8 cellular contexts compared by ENCODE assay signal in genomic region chr20:44736170-44737021, GRCh38. TPM values are rescaled to one million over a fixed set of nuclear protein-coding genes. Genes with fewer than 3 reads are reported as not detected.
A peak's percentile ranks its signal among the peaks of the same experiment; 100 is the strongest.
DNase-seq lines count a peak whose midpoint lies in the region; ATAC-seq lines count a peak whose summit lies in the region.

No MANE protein-coding gene starts in this region.

- peaks cover 18% of the 10 kb centered on the region for H3K9me3 Mint-ChIP-seq in activated naive CD4-positive, alpha-beta T cell treated with anti-CD3 and anti-CD28 coated beads, Interleukin-2, amount 10 ng/mL, durations not matched to agents 7 days and 5 days

- in situ Hi-C loops in ACHN (cut with HindIII; ENCODE audit: low pct_ligation_motif_present, low pct_unique_long_range_greater_than_20kb, low sequenced_read_pairs): no loop called here

- no peak for ATAC-seq in GM19035 (IDR thresholded peaks at IDR 0.05; ENCODE audit: unreplicated experiment)

- intact Hi-C loops in head of caudate nucleus (cut with DNase I) (loop anchor here (10.0 kb wide), 1 partner anchor 122 kb away; no protein-coding TSS in a partner anchor), posterior cingulate gyrus (cut with DNase I) (no loop called here)

- peaks cover 11% of the 10 kb centered on the region for H3K27me3 Mint-ChIP-seq in activated naive CD4-positive, alpha-beta T cell treated with anti-CD3 and anti-CD28 coated beads, Interleukin-2, amount 10 ng/mL, durations not matched to agents 7 days and 5 days

- DNase-seq in ACHN (peak; percentile 92), GM03348 (ENCODE audit: low spot score) (peak; percentile 78), NCI-H460 (ENCODE audit: extremely low read depth, low read depth) (peak; percentile 69), head of caudate nucleus (peak; percentile 40 to 95 (median 80)), posterior cingulate gyrus (peak in 9 of 10 donors; percentile 35 to 93 (median 65)), NCI-H1694 (lab: John Stamatoyannopoulos, UW) (no peak)
- DNase-seq in activated naive CD4-positive, alpha-beta T cell treated with anti-CD3 and anti-CD28 coated beads, Interleukin-2, amount 10 ng/mL, durations not matched to agents 7 days and 5 days: peak; percentile 55

- peak overlapping the region; percentile 21 for H3K4me3 Mint-ChIP-seq in activated naive CD4-positive, alpha-beta T cell treated with anti-CD3 and anti-CD28 coated beads, Interleukin-2, amount 10 ng/mL, durations not matched to agents 7 days and 5 days

- CTCF ChIA-PET in activated naive CD4-positive, alpha-beta T cell treated with anti-CD3 and anti-CD28 coated beads, Interleukin-2, amount 10 ng/mL, durations not matched to agents 7 days and 5 days (lab: Charles Lee): interaction anchor here (1.0 to 1.4 kb wide), 3 partner anchors 10 to 426 kb away, joined by 3 to 4 read pairs (median 3); partner anchors contain the start of gene FITM2

- peak overlapping the region; percentile 55 for H3K27ac Mint-ChIP-seq in activated naive CD4-positive, alpha-beta T cell treated with anti-CD3 and anti-CD28 coated beads, Interleukin-2, amount 10 ng/mL, durations not matched to agents 7 days and 5 days

- peaks cover 11% of the 10 kb centered on the region for H3K36me3 Mint-ChIP-seq in activated naive CD4-positive, alpha-beta T cell treated with anti-CD3 and anti-CD28 coated beads, Interleukin-2, amount 10 ng/mL, durations not matched to agents 7 days and 5 days

- peaks cover 38% of the 10 kb centered on the region for H3K4me1 Mint-ChIP-seq in activated naive CD4-positive, alpha-beta T cell treated with anti-CD3 and anti-CD28 coated beads, Interleukin-2, amount 10 ng/mL, durations not matched to agents 7 days and 5 days

RNA-seq across cellular contexts. Expression of gene KCNK15, which starts 9.3 kb away (rescaled TPM):
- total RNA-seq in NCI-H460 (2014; rRNA removed; shearing (Covaris generic)): 1.0 and 1.2 TPM in 2 replicates
- 0.68 TPM in 2 replicates for polyA plus RNA-seq in NCI-H460 (2014; cell fraction: nucleus; rRNA removed)

RNA-seq across cellular contexts. Expression of gene CCN5, which starts 21.2 kb away (rescaled TPM):
- 5.3 and 8.1 TPM in 2 replicates for total RNA-seq in NCI-H460 (2014; rRNA removed; shearing (Covaris generic))
- polyA plus RNA-seq in NCI-H460 (2014; cell fraction: nucleus; rRNA removed): 28.6 and 38.0 TPM in 2 replicates
